In genomic region chr12:106135781-106136180, GRCh38 we compare ENCODE assay signal across 8 cellular contexts. TPM values are rescaled to one million over a fixed set of nuclear protein-coding genes. Genes with fewer than 3 reads are reported as not detected.
DNase-seq lines count a peak whose midpoint lies in the region; ATAC-seq and TF ChIP-seq lines count a peak whose summit lies in the region.

No MANE protein-coding gene starts in this region.

- POLR2A ChIA-PET in naive thymus-derived CD4-positive, alpha-beta T cell (lab: Charles Lee), result no interaction called here

- CTCF ChIA-PET in naive thymus-derived CD4-positive, alpha-beta T cell (lab: Charles Lee), result interaction anchor here (0.6 kb wide), 1 partner anchor 82 kb away, joined by 3 read pairs; no protein-coding TSS in a partner anchor

- H3K4me1 ChIP-seq in naive thymus-derived CD4-positive, alpha-beta T cell (ENCODE audit: control insufficient read depth in 2 of 2, insufficient read depth in 2 of 2, low read length in 2 of 2), result no peaks in the 10 kb centered on the region

- peaks cover 0 to 22% (median 12%) of the 10 kb centered on the region in 7 donors for H3K4me1 Mint-ChIP-seq in naive thymus-derived CD4-positive, alpha-beta T cell

- H3K36me3 ChIP-seq in naive thymus-derived CD4-positive, alpha-beta T cell (ENCODE audit: control insufficient read depth in 2 of 3, insufficient read depth in 3 of 3, low read length in 3 of 3), result no peaks in the 10 kb centered on the region

- H3K9me3 ChIP-seq in naive thymus-derived CD4-positive, alpha-beta T cell (ENCODE audit: control insufficient read depth in 2 of 3, low read length in 3 of 3), result no peaks in the 10 kb centered on the region

- no peak for DNase-seq in GM10266 (ENCODE audit: extremely low spot score)
- DNase-seq in globus pallidus (ENCODE audit: low spot score), result peak; percentile 47
- DNase-seq in skeletal muscle cell (ENCODE audit: low read depth), result no peak
- no peak for DNase-seq in OCI-M2 (lab: John Stamatoyannopoulos, UW; ENCODE audit: unreplicated experiment)
- DNase-seq in naive thymus-derived CD4-positive, alpha-beta T cell, result no peak
- DNase-seq in HuH-7 (ENCODE audit: low spot score), result no peak
- DNase-seq in mesenteric fat pad (ENCODE audit: low spot score), result no peak

- H3K4me3 ChIP-seq in WI38 (ENCODE audit: low read depth, low read length) (peak overlapping the region; percentile 29), skeletal muscle cell (ENCODE audit: low read depth, low read length) (peak overlapping the region; percentile 74)
- no peak overlapping the region for H3K4me3 ChIP-seq in naive thymus-derived CD4-positive, alpha-beta T cell (ENCODE audit: low read length)

- intact Hi-C loops in naive thymus-derived CD4-positive, alpha-beta T cell (cut with micrococcal nuclease), result loop anchor here (1.0 to 5.0 kb wide), 2 partner anchors 428 to 715 kb away; no protein-coding TSS in a partner anchor

- no peak overlapping the region for H3K4me3 Mint-ChIP-seq in naive thymus-derived CD4-positive, alpha-beta T cell

- peak; percentile 3 for TF ChIP-seq CTCF in GM10266 (IDR thresholded peaks at IDR 0.05; ENCODE audit: control insufficient read depth, insufficient read depth, low read depth, missing control alignments)
- no peak for TF ChIP-seq CTCF in WI38 (IDR thresholded peaks at IDR 0.05; ENCODE audit: low read depth, low read length)

- peaks cover 0 to 4% (median 0%) of the 10 kb centered on the region in 11 donors for H3K9me3 Mint-ChIP-seq in naive thymus-derived CD4-positive, alpha-beta T cell

- no peak for ATAC-seq in naive thymus-derived CD4-positive, alpha-beta T cell

- no peaks in the 10 kb centered on the region for H3K36me3 Mint-ChIP-seq in naive thymus-derived CD4-positive, alpha-beta T cell

- H3K27ac Mint-ChIP-seq in naive thymus-derived CD4-positive, alpha-beta T cell, result no peak overlapping the region

- H3K27ac ChIP-seq in naive thymus-derived CD4-positive, alpha-beta T cell (ENCODE audit: low read depth, low read length), result no peak overlapping the region

- peaks cover 12 to 16% of the 10 kb centered on the region in 2 donors for H3K27me3 ChIP-seq in naive thymus-derived CD4-positive, alpha-beta T cell (ENCODE audit: control insufficient read depth in 2 of 2, insufficient read depth in 2 of 2, low read length in 2 of 2)

- H3K27me3 Mint-ChIP-seq in naive thymus-derived CD4-positive, alpha-beta T cell, result peaks cover 58 to 68% (median 63%) of the 10 kb centered on the region in 5 donors

RNA-seq across cellular contexts. Expression of gene NUAK1, which starts 3.0 kb away (rescaled TPM):
- under 1 TPM in 3 of 5 experiments, not detected in 2; 0.02 to 0.51 (median 0.08) TPM for total RNA-seq in naive thymus-derived CD4-positive, alpha-beta T cell
- polyA plus RNA-seq in naive thymus-derived CD4-positive, alpha-beta T cell, result not detected
- 54.4 TPM for total RNA-seq in mesenteric fat pad

Comparison
In these comparisons a context has a peak if more than half of its experiments do, and no peak if none do; other contexts are left out.
1. RNA of gene NUAK1, which starts 3.0 kb away (total RNA-seq): 54.4 TPM in mesenteric fat pad (single experiment); 0.02 to 0.51 TPM in naive thymus-derived CD4-positive, alpha-beta T cell; every median in the first group is over 10 times any median in the second.